In the genomic region with DNA sequence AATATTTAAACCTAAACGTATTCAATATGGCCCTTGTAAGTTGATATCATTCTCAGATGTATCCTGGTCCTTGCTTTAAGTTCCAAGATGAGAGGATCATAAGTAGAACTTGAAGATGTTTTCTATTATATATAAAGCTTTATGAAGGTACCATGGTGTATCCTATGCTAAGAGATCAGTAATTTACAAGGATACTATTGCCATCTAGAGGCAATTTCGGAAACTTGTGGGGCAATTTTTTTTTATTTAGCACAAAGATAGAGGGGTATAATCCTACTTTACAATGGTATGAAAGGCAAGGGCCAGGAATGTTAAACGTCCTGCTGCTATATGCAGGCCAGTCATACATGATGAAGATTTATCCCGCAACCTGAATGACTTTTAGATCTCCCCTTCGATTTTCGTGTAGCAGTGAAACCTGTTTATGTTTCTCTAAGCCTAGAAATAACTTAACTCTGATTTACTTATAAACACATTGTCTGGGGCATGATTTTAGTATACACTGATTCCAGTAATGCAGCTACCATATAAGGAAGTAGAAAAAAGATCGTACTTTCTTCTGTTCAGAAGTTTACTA, we compare ENCODE assay signal across 9 cellular contexts.
DNase-seq lines count a peak whose midpoint lies in the region; ATAC-seq and TF ChIP-seq lines count a peak whose summit lies in the region.
"Had no signal": no experiment of that assay in that cellular context is flagged by ENCODE, and none has a peak within 500 bp of the region (broad histone marks: within the 10 kb centered on the region; RNA-seq: fewer than 3 reads in every experiment).

No MANE protein-coding gene starts in this region.

- ATAC-seq in GM19023 (IDR thresholded peaks at IDR 0.05; ENCODE audit: unreplicated experiment) (peak; percentile 80), HG03432 (IDR thresholded peaks at IDR 0.05; ENCODE audit: unreplicated experiment) (peak; percentile 82)

- no peak overlapping the region for H3K27ac ChIP-seq in C4-2B
- H3K27ac ChIP-seq: SJSA1 had no signal

- peak; percentile 68 for TF ChIP-seq CTCF in C4-2B (conservative IDR thresholded peaks at IDR 0.05)

- DNase-seq in NCI-H446 treated with DMSO at 0.1 percent for 48 hours (lab: John Stamatoyannopoulos, UW) (peak; percentile 26), dedifferentiated amniotic fluid mesenchymal stem cell (ENCODE audit: extremely low spot score) (peak; percentile 66), midbrain (lab: John Stamatoyannopoulos, UW) (peak; percentile 71), cerebellar nuclear complex (lab: John Stamatoyannopoulos, UW) (no peak), NCI-H128 (lab: John Stamatoyannopoulos, UW; ENCODE audit: unreplicated experiment) (no peak)

Comparison
In these comparisons a context has a peak if more than half of its experiments do, and no peak if none do; other contexts are left out.
1. DNase-seq: peak in NCI-H446 treated with DMSO at 0.1 percent for 48 hours (single experiment), dedifferentiated amniotic fluid mesenchymal stem cell (single experiment) and midbrain (single experiment); none in cerebellar nuclear complex (0 of 2) and NCI-H128 (single experiment).